ENCODE assay signal across 8 cellular contexts in genomic region chr6:106444777-106445507, GRCh38.
DNase-seq lines count a peak whose midpoint lies in the region; ATAC-seq, FAIRE-seq and TF ChIP-seq lines count a peak whose summit lies in the region.

No MANE protein-coding gene starts in this region.

- H3K4me1 ChIP-seq in CD8-positive, alpha-beta memory T cell (ENCODE audit: insufficient read depth, low read length), result peaks cover 12% of the 10 kb centered on the region
- peaks cover 8% of the 10 kb centered on the region for H3K4me1 ChIP-seq in GM12878 (ENCODE audit: control insufficient read depth, insufficient read depth, low read length)

- peaks cover 9 to 38% of the 10 kb centered on the region in 2 donors for H3K27me3 Mint-ChIP-seq in CD8-positive, alpha-beta memory T cell
- peaks cover 25% of the 10 kb centered on the region for H3K27me3 Mint-ChIP-seq in activated CD4-positive, alpha-beta memory T cell treated with anti-CD3 and anti-CD28 coated beads for 36 hours

- CTCF ChIA-PET in CD8-positive, alpha-beta memory T cell (lab: Charles Lee), result interaction anchor here (0.7 to 2.7 kb wide), 19 partner anchors 10 to 535 kb away, joined by 3 to 68 read pairs (median 4); no protein-coding TSS in a partner anchor
- CTCF ChIA-PET in GM12878 (lab: Yijun Ruan, JAX), result interaction anchor here (0.6 to 17.0 kb wide), 63 partner anchors 8 to 1013 kb away, joined by 3 to 403 read pairs (median 4); no protein-coding TSS in a partner anchor
- CTCF ChIA-PET in activated CD4-positive, alpha-beta memory T cell treated with anti-CD3 and anti-CD28 coated beads for 36 hours (lab: Charles Lee), result interaction anchor here (0.6 to 14.5 kb wide), 34 partner anchors 17 to 872 kb away, joined by 3 to 440 read pairs (median 4); no protein-coding TSS in a partner anchor

- peak; percentile 79 for TF ChIP-seq RAD21 in GM12878 (IDR thresholded peaks at IDR 0.05; ENCODE audit: insufficient read depth, low read depth, low read length)

- H3K27ac Mint-ChIP-seq in CD8-positive, alpha-beta memory T cell, result no peak overlapping the region
- H3K27ac Mint-ChIP-seq in stimulated activated effector memory CD8-positive, alpha-beta T cell treated with anti-CD3 and anti-CD28 coated beads, Interleukin-12 subunit alpha, Interleukin-12 subunit beta, amount 100 ng/mL, for 72 hours, result no peak overlapping the region
- H3K27ac Mint-ChIP-seq in activated CD4-positive, alpha-beta memory T cell treated with anti-CD3 and anti-CD28 coated beads for 36 hours, result no peak overlapping the region

- no peaks in the 10 kb centered on the region for H3K36me3 ChIP-seq in CD8-positive, alpha-beta memory T cell (ENCODE audit: insufficient read depth, low read length)
- no peaks in the 10 kb centered on the region for H3K36me3 ChIP-seq in GM12878 (ENCODE audit: control insufficient read depth in 2 of 2, insufficient read depth in 2 of 2, low read length in 1 of 2)

- ATAC-seq in GM18502 (IDR thresholded peaks at IDR 0.05; ENCODE audit: poor library complexity, unreplicated experiment) (peak; percentile 53), HG03520 (IDR thresholded peaks at IDR 0.05; ENCODE audit: unreplicated experiment) (peak; percentile 57), GM12878 (peak; percentile 92)
- peak; percentile 81 for ATAC-seq in stimulated activated effector memory CD8-positive, alpha-beta T cell treated with anti-CD3 and anti-CD28 coated beads, Interleukin-12 subunit alpha, Interleukin-12 subunit beta, amount 100 ng/mL, for 72 hours

- no peak overlapping the region for H3K4me3 ChIP-seq in CD8-positive, alpha-beta memory T cell (ENCODE audit: low read length)
- no peak overlapping the region for H3K4me3 ChIP-seq in GM12878

- H3K36me3 Mint-ChIP-seq in CD8-positive, alpha-beta memory T cell, result no peaks in the 10 kb centered on the region
- no peaks in the 10 kb centered on the region for H3K36me3 Mint-ChIP-seq in stimulated activated effector memory CD8-positive, alpha-beta T cell treated with anti-CD3 and anti-CD28 coated beads, Interleukin-12 subunit alpha, Interleukin-12 subunit beta, amount 100 ng/mL, for 72 hours
- H3K36me3 Mint-ChIP-seq in activated CD4-positive, alpha-beta memory T cell treated with anti-CD3 and anti-CD28 coated beads for 36 hours, result no peaks in the 10 kb centered on the region

- H3K9me3 ChIP-seq in CD8-positive, alpha-beta memory T cell (ENCODE audit: low read length), result no peaks in the 10 kb centered on the region
- no peaks in the 10 kb centered on the region for H3K9me3 ChIP-seq in GM12878 (replicated peaks; ENCODE audit: control insufficient read depth, insufficient read depth, low read length)

- peak overlapping the region; percentile 75 for H2AFZ ChIP-seq in GM12878 (ENCODE audit: control insufficient read depth, low read depth, low read length)

- POLR2A ChIA-PET in CD8-positive, alpha-beta memory T cell (lab: Charles Lee), result no interaction called here
- POLR2A ChIA-PET in GM12878 (lab: Charles Lee), result no interaction called here
- POLR2A ChIA-PET in activated CD4-positive, alpha-beta memory T cell treated with anti-CD3 and anti-CD28 coated beads for 36 hours (lab: Charles Lee), result interaction anchor here (1.1 kb wide), 1 partner anchor 122 kb away, joined by 5 read pairs; no protein-coding TSS in a partner anchor

- no peak overlapping the region for H3K4me3 Mint-ChIP-seq in CD8-positive, alpha-beta memory T cell
- no peak overlapping the region for H3K4me3 Mint-ChIP-seq in stimulated activated effector memory CD8-positive, alpha-beta T cell treated with anti-CD3 and anti-CD28 coated beads, Interleukin-12 subunit alpha, Interleukin-12 subunit beta, amount 100 ng/mL, for 72 hours
- no peak overlapping the region for H3K4me3 Mint-ChIP-seq in activated CD4-positive, alpha-beta memory T cell treated with anti-CD3 and anti-CD28 coated beads for 36 hours

- no peaks in the 10 kb centered on the region for H3K9me3 Mint-ChIP-seq in CD8-positive, alpha-beta memory T cell
- no peaks in the 10 kb centered on the region for H3K9me3 Mint-ChIP-seq in stimulated activated effector memory CD8-positive, alpha-beta T cell treated with anti-CD3 and anti-CD28 coated beads, Interleukin-12 subunit alpha, Interleukin-12 subunit beta, amount 100 ng/mL, for 72 hours
- no peaks in the 10 kb centered on the region for H3K9me3 Mint-ChIP-seq in activated CD4-positive, alpha-beta memory T cell treated with anti-CD3 and anti-CD28 coated beads for 36 hours

- no peak for TF ChIP-seq EP300 in GM12878 (IDR thresholded peaks at IDR 0.05; ENCODE audit: borderline replicate concordance in 1 of 2, control insufficient read depth in 1 of 2, low read depth in 2 of 2, low read length in 2 of 2)

- RAD21 ChIA-PET in GM12878 (lab: Charles Lee; ENCODE audit: unreplicated experiment), result interaction anchor here (0.6 to 2.5 kb wide), 21 partner anchors 19 to 962 kb away, joined by 3 to 24 read pairs (median 4); partner anchors contain the start of genes QRSL1 and RTN4IP1

- 15% methylated on average over 4 of the region's 4 CpGs for WGBS in GM12878 (ENCODE audit: insufficient coverage, insufficient replicate concordance, low lambda C conversion rate, missing lambda C conversion rate)

- SMC1A ChIA-PET in GM12878 (lab: Charles Lee; ENCODE audit: uncharacterized antibody, unreplicated experiment), result interaction anchor here (0.6 to 4.7 kb wide), 41 partner anchors 9 to 962 kb away, joined by 3 to 86 read pairs (median 4); no protein-coding TSS in a partner anchor

- H3K4me2 ChIP-seq in GM12878 (ENCODE audit: control insufficient read depth, insufficient read depth), result no peak overlapping the region

- peaks cover 11 to 13% (median 12%) of the 10 kb centered on the region in 3 donors for H3K4me1 Mint-ChIP-seq in CD8-positive, alpha-beta memory T cell
- peaks cover 15% of the 10 kb centered on the region for H3K4me1 Mint-ChIP-seq in stimulated activated effector memory CD8-positive, alpha-beta T cell treated with anti-CD3 and anti-CD28 coated beads, Interleukin-12 subunit alpha, Interleukin-12 subunit beta, amount 100 ng/mL, for 72 hours
- peaks cover 17% of the 10 kb centered on the region for H3K4me1 Mint-ChIP-seq in activated CD4-positive, alpha-beta memory T cell treated with anti-CD3 and anti-CD28 coated beads for 36 hours (ENCODE audit: low read depth)

- no peaks in the 10 kb centered on the region for H4K20me1 ChIP-seq in GM12878 (ENCODE audit: control insufficient read depth, insufficient read depth)

- DNase-seq in CD8-positive, alpha-beta memory T cell, result peak in 3 of 5 donors; percentile 9 to 66 (median 63)
- peak; percentile 78 for DNase-seq in NCI-H774 (lab: John Stamatoyannopoulos, UW)
- DNase-seq in GM12878 (ENCODE audit: low read depth, low spot score), result peak; percentile 46
- peak; percentile 58 for DNase-seq in iPS DF 4.7 (ENCODE audit: extremely low read depth, low spot score)
- DNase-seq in stimulated activated effector memory CD8-positive, alpha-beta T cell treated with anti-CD3 and anti-CD28 coated beads, Interleukin-12 subunit alpha, Interleukin-12 subunit beta, amount 100 ng/mL, for 72 hours (ENCODE audit: low spot score in 2 of 2), result no peak
- DNase-seq in activated CD4-positive, alpha-beta memory T cell treated with anti-CD3 and anti-CD28 coated beads for 36 hours, result no peak

- intact Hi-C loops in GM12878 (cut with micrococcal nuclease; ENCODE audit: unreplicated experiment), result loop anchor here (1.0 kb wide), 2 partner anchors 110 to 121 kb away; no protein-coding TSS in a partner anchor
- intact Hi-C loops in activated CD4-positive, alpha-beta memory T cell treated with anti-CD3 and anti-CD28 coated beads for 36 hours (cut with micrococcal nuclease), result loop anchor here (1.0 to 5.0 kb wide), 7 partner anchors 83 to 552 kb away; partner anchors contain the start of genes CRYBG1, QRSL1 and RTN4IP1

- BruUV-seq in GM12878 (replicated peaks; lab: Mats Ljungman, UMichigan), result no TSS peak

- no peaks in the 10 kb centered on the region for H3K79me2 ChIP-seq in GM12878 (ENCODE audit: control insufficient read depth, insufficient read depth, low read length)

- no peaks in the 10 kb centered on the region for H3K27me3 ChIP-seq in CD8-positive, alpha-beta memory T cell (ENCODE audit: insufficient read depth, low read length, poor library complexity, severe bottlenecking)
- no peaks in the 10 kb centered on the region; a peak in 1 of 4 replicates for H3K27me3 ChIP-seq in GM12878 (replicated peaks in 1 of 2; ENCODE audit: control insufficient read depth in 2 of 2, insufficient read depth in 2 of 2, low read length in 1 of 2)

- peak; percentile 92 for FAIRE-seq in GM12878 (lab: Jason Lieb, UNC)

- in situ Hi-C loops in GM12878 (cut with MboI), result loop anchor here (5.0 kb wide), 2 partner anchors 122 to 537 kb away; no protein-coding TSS in a partner anchor

- no peak for TF ChIP-seq POLR2A in GM12878 (IDR thresholded peaks at IDR 0.05; ENCODE audit: low read depth, low read length)

- peak; percentile 60 to 79 (median 78) for TF ChIP-seq CTCF in GM12878 (IDR thresholded peaks at IDR 0.05 in 2 of 3, conservative IDR thresholded peaks at IDR 0.05 in 1 of 3; ENCODE audit: control insufficient read depth in 2 of 3, extremely low read depth in 1 of 3, insufficient read depth in 1 of 3, low read depth in 3 of 3, low read length in 3 of 3)

- H3K27ac ChIP-seq in CD8-positive, alpha-beta memory T cell (ENCODE audit: low read depth, low read length), result no peak overlapping the region
- no peak overlapping the region for H3K27ac ChIP-seq in GM12878 (ENCODE audit: control insufficient read depth, insufficient read depth)

- no peak overlapping the region for H3K9ac ChIP-seq in GM12878 (ENCODE audit: control insufficient read depth, insufficient read depth, low read length)

TF ChIP-seq in GM12878, 131 proteins besides CTCF, POLR2A, EP300 and RAD21 (continues in another document):
- TF ChIP-seq ATF2 (IDR thresholded peaks at IDR 0.05; ENCODE audit: low read length), result no peak
- no peak for TF ChIP-seq RFX5 (IDR thresholded peaks at IDR 0.05; ENCODE audit: low read depth, low read length)
- 0 out of 2 replicates have a peak, but pooled peaks have one; percentile 22 for TF ChIP-seq HDGF (IDR thresholded peaks at IDR 0.05)
- TF ChIP-seq IKZF2 (IDR thresholded peaks at IDR 0.05), result no peak

Comparison
In these comparisons a context has a peak if more than half of its experiments do, and no peak if none do; other contexts are left out.
1. DNase-seq: peak in CD8-positive, alpha-beta memory T cell (3 of 5), NCI-H774 (single experiment), GM12878 (single experiment) and iPS DF 4.7 (single experiment); none in stimulated activated effector memory CD8-positive, alpha-beta T cell treated with anti-CD3 and anti-CD28 coated beads, Interleukin-12 subunit alpha, Interleukin-12 subunit beta, amount 100 ng/mL, for 72 hours (0 of 2) and activated CD4-positive, alpha-beta memory T cell treated with anti-CD3 and anti-CD28 coated beads for 36 hours (single experiment).
2. Peak in every context shown above with its lines, with median percentiles within 50 percentile points of each other: ATAC-seq.